ENCODE assay signal across 18 cellular contexts in genomic region chr4:71441186-71442169, GRCh38.
DNase-seq lines count a peak whose midpoint lies in the region; TF ChIP-seq lines count a peak whose summit lies in the region.
"Had no signal": no experiment of that assay in that cellular context is flagged by ENCODE, and none has a peak within 500 bp of the region (broad histone marks: within the 10 kb centered on the region; RNA-seq: fewer than 3 reads in every experiment).

No MANE protein-coding gene starts in this region.

- no peaks in the 10 kb centered on the region for H3K36me3 ChIP-seq in smooth muscle cell (ENCODE audit: low read depth)
- H3K36me3 ChIP-seq: BLaER1, sigmoid colon had no signal

- H3F3A ChIP-seq in smooth muscle cell (ENCODE audit: low read depth): no peaks in the 10 kb centered on the region

- H3K4me3 ChIP-seq in choroid plexus epithelial cell (ENCODE audit: low read depth, low read length) (no peak overlapping the region), smooth muscle cell (no peak overlapping the region)
- H3K4me3 ChIP-seq: BLaER1, sigmoid colon had no signal

- H4K20me1 ChIP-seq in smooth muscle cell (ENCODE audit: low read depth): no peaks in the 10 kb centered on the region
- H4K20me1 ChIP-seq: BLaER1 had no signal

- no peak overlapping the region for H3K4me2 ChIP-seq in smooth muscle cell
- H3K4me2 ChIP-seq: BLaER1 had no signal

- H3K79me2 ChIP-seq in smooth muscle cell (ENCODE audit: low read depth): no peaks in the 10 kb centered on the region

- H3K27ac ChIP-seq in smooth muscle cell (ENCODE audit: low read depth): no peak overlapping the region
- H3K27ac ChIP-seq: BLaER1, epithelial cell of prostate, sigmoid colon had no signal

- no peaks in the 10 kb centered on the region for H3K9me3 ChIP-seq in smooth muscle cell (replicated peaks; ENCODE audit: low read depth)
- H3K9me3 ChIP-seq: BLaER1, sigmoid colon had no signal

- 70% methylated on average over 5 of the region's 5 CpGs for WGBS in smooth muscle cell (ENCODE audit: low lambda C conversion rate)

- TF ChIP-seq CTCF in choroid plexus epithelial cell (conservative IDR thresholded peaks at IDR 0.05; ENCODE audit: low read depth, low read length) (no peak), smooth muscle cell (IDR thresholded peaks at IDR 0.05; ENCODE audit: borderline replicate concordance, insufficient read depth, poor library complexity, severe bottlenecking) (no peak)

- no peaks in the 10 kb centered on the region for H3K4me1 ChIP-seq in smooth muscle cell (ENCODE audit: low read depth)
- H3K4me1 ChIP-seq: BLaER1 had no signal

- no peak overlapping the region for H3K9ac ChIP-seq in smooth muscle cell (ENCODE audit: low read depth)
- H3K9ac ChIP-seq: BLaER1 had no signal

- H3K27me3 ChIP-seq in smooth muscle cell (ENCODE audit: low read depth): no peaks in the 10 kb centered on the region
- H3K27me3 ChIP-seq: BLaER1, sigmoid colon had no signal

- H2AFZ ChIP-seq in smooth muscle cell (ENCODE audit: low read depth): no peak overlapping the region

- DNase-seq in EL (peak; percentile 25), NCI-H226 (peak; percentile 33), choroid plexus epithelial cell (ENCODE audit: low read depth) (peak; percentile 24), myocyte (ENCODE audit: low read depth) (peak; percentile 31), iPS-NIHi7 (ENCODE audit: extremely low spot score) (no peak), middle frontal gyrus (ENCODE audit: extremely low spot score, low spot score) (no peak), smooth muscle cell (lab: John Stamatoyannopoulos, UW; ENCODE audit: unreplicated experiment) (no peak)
- no peak for DNase-seq in stimulated activated CD4-positive, alpha-beta T cell treated with anti-CD3 and anti-CD28 coated beads, Interleukin-2, amount 100 ng/mL, for 48 hours
- DNase-seq: activated naive CD8-positive, alpha-beta T cell treated with anti-CD3 and anti-CD28 coated beads, Interleukin-2, amount 10 ng/mL, durations not matched to agents 7 days and 5 days; activated T-cell treated with anti-CD3 and anti-CD28 coated beads, Interleukin-2, amount 50 U/mL, for 48 hours; head of caudate nucleus; natural killer cell; NCI-H1417 treated with DMSO at 0.1 percent for 48 hours; NCI-H2227 treated with DMSO at 0.1 percent for 48 hours; sigmoid colon; stimulated activated naive B cell treated with anti-CD40 and anti-IgM and Interleukin-4, amounts not matched to agents 10 μg/mL and 1 μg/mL and 100 μg/mL, for 72 hours had no signal

Comparison
In these comparisons a context has a peak if more than half of its experiments do, and no peak if none do; other contexts are left out.
1. DNase-seq: peak in EL (single experiment), NCI-H226 (single experiment), choroid plexus epithelial cell (single experiment) and myocyte (single experiment); none in stimulated activated CD4-positive, alpha-beta T cell treated with anti-CD3 and anti-CD28 coated beads, Interleukin-2, amount 100 ng/mL, for 48 hours (0 of 2), iPS-NIHi7 (single experiment), middle frontal gyrus (single experiment) and smooth muscle cell (single experiment).